ENCODE assay signal across 15 cellular contexts in genomic region chr2:219987830-219988229, GRCh38.
DNase-seq lines count a peak whose midpoint lies in the region; ATAC-seq and TF ChIP-seq lines count a peak whose summit lies in the region.
"Had no signal": no experiment of that assay in that cellular context is flagged by ENCODE, and none has a peak within 500 bp of the region (broad histone marks: within the 10 kb centered on the region; RNA-seq: fewer than 3 reads in every experiment).

No MANE protein-coding gene starts in this region.

- H3K27me3 ChIP-seq in SK-N-SH (ENCODE audit: insufficient read depth) (peaks cover 4% of the 10 kb centered on the region), thoracic aorta (replicated peaks; ENCODE audit: insufficient read depth) (no peaks in the 10 kb centered on the region)

- no peaks in the 10 kb centered on the region for H3K9me2 ChIP-seq in SK-N-SH

- H3K36me3 ChIP-seq in SK-N-SH (replicated peaks in 1 of 2; ENCODE audit: control insufficient read depth in 1 of 2, insufficient read depth in 2 of 2, low read length in 1 of 2): no peaks in the 10 kb centered on the region
- no peaks in the 10 kb centered on the region for H3K36me3 ChIP-seq in thoracic aorta

- peak; percentile 73 for ATAC-seq in thoracic aorta (ENCODE audit: insufficient number of reproducible peaks, low FRiP score, low read depth)
- no peak for ATAC-seq in HG02970 (IDR thresholded peaks at IDR 0.05; ENCODE audit: low FRiP score, unreplicated experiment)
- ATAC-seq: stimulated activated naive CD8-positive, alpha-beta T cell treated with anti-CD3 and anti-CD28 coated beads, Interleukin-15, Interleukin-2, amounts not matched to agents 100 U/mL and 50 U/mL, for 24 hours had no signal

- CTCF ChIA-PET in SK-N-SH (lab: Yijun Ruan, JAX): no interaction called here

- H3K79me2 ChIP-seq in SK-N-SH (ENCODE audit: insufficient read depth): no peaks in the 10 kb centered on the region

- H3K9me3 ChIP-seq in SK-N-SH (no peaks in the 10 kb centered on the region), thoracic aorta (no peaks in the 10 kb centered on the region)

- POLR2A ChIA-PET in SK-N-SH (lab: Yijun Ruan, JAX): no interaction called here

- H3K27ac ChIP-seq in SK-N-SH (ENCODE audit: low read depth in 2 of 2, low read length in 1 of 2) (no peak overlapping the region), thoracic aorta (no peak overlapping the region)

- no peak for TF ChIP-seq CTCF in SK-N-SH (IDR thresholded peaks at IDR 0.05)
- no peak for TF ChIP-seq CTCF in fibroblast of pulmonary artery (IDR thresholded peaks at IDR 0.05; ENCODE audit: low read length, missing control alignments)
- no peak for TF ChIP-seq CTCF in thoracic aorta (IDR thresholded peaks at IDR 0.05)

- H3K4me2 ChIP-seq in SK-N-SH: no peak overlapping the region

- no peak overlapping the region for H3K4me3 ChIP-seq in SK-N-SH (ENCODE audit: low read depth in 2 of 2, low read length in 1 of 2)
- H3K4me3 ChIP-seq in fibroblast of pulmonary artery (replicated peaks; ENCODE audit: low read depth, low read length): no peak overlapping the region
- H3K4me3 ChIP-seq in thoracic aorta: no peak overlapping the region

- TF ChIP-seq EP300 in SK-N-SH (IDR thresholded peaks at IDR 0.05; ENCODE audit: borderline replicate concordance in 1 of 2, low read depth in 1 of 2, low read length in 1 of 2): no peak

- no peaks in the 10 kb centered on the region for H4K20me1 ChIP-seq in SK-N-SH (ENCODE audit: insufficient read depth)

- no peaks in the 10 kb centered on the region for H3F3A ChIP-seq in SK-N-SH (replicated peaks; ENCODE audit: insufficient read depth)

- no peak overlapping the region for H2AFZ ChIP-seq in SK-N-SH (ENCODE audit: low read depth)

- H3K9ac ChIP-seq in SK-N-SH: no peak overlapping the region

- WGBS in SK-N-SH (ENCODE audit: low lambda C conversion rate): 42% methylated on average over 2 of the region's 2 CpGs

- no peak for TF ChIP-seq RAD21 in SK-N-SH (IDR thresholded peaks at IDR 0.05; ENCODE audit: low read length)

- H3K4me1 ChIP-seq in SK-N-SH (ENCODE audit: control insufficient read depth in 1 of 2, insufficient read depth in 2 of 2, low read depth in 1 of 2, low read length in 1 of 2) (no peaks in the 10 kb centered on the region), thoracic aorta (ENCODE audit: control insufficient read depth in 1 of 2, low read depth in 2 of 2) (peaks cover 0 to 3% of the 10 kb centered on the region in 2 donors)

- DNase-seq in NCI-H82 (lab: John Stamatoyannopoulos, UW) (peak; percentile 58), NCI-H82 treated with DMSO at 0.1 percent for 48 hours (lab: John Stamatoyannopoulos, UW; ENCODE audit: unreplicated experiment) (no peak), SK-N-SH (no peak), fibroblast of pulmonary artery (ENCODE audit: low read depth) (peak; percentile 63), thoracic aorta (ENCODE audit: low spot score) (no peak), NCI-H1092 treated with DMSO at 0.1 percent for 48 hours (lab: John Stamatoyannopoulos, UW) (no peak)
- DNase-seq in effector CD4-positive, alpha-beta T cell: no peak
- DNase-seq: 8988T; activated CD4-positive, alpha-beta T cell treated with anti-CD3 and anti-CD28 coated beads for 4 hours; activated naive CD4-positive, alpha-beta T cell treated with Interleukin-2 at 50 U/mL for 16 hours; effector CD8-positive, alpha-beta T cell; NCI-H2029 treated with DMSO at 0.1 percent for 48 hours; SHP77 treated with DMSO at 0.1 percent for 48 hours; stimulated activated naive CD8-positive, alpha-beta T cell treated with anti-CD3 and anti-CD28 coated beads, Interleukin-15, Interleukin-2, amounts not matched to agents 100 U/mL and 50 U/mL, for 24 hours had no signal

TF ChIP-seq in SK-N-SH, 30 proteins besides CTCF, POLR2A, EP300 and RAD21:
- TF ChIP-seq CHD2 (IDR thresholded peaks at IDR 0.05; ENCODE audit: low read length, partially characterized antibody): no peak
- TF ChIP-seq USF1 (IDR thresholded peaks at IDR 0.05; ENCODE audit: borderline replicate concordance, low read depth): peak; percentile 68; the same call in 1 of the 2 replicates

Comparison
In these comparisons a context has a peak if more than half of its experiments do, and no peak if none do; other contexts are left out.
1. DNase-seq: peak in NCI-H82 (single experiment) and fibroblast of pulmonary artery (single experiment); none in NCI-H82 treated with DMSO at 0.1 percent for 48 hours (single experiment), SK-N-SH (single experiment), thoracic aorta (single experiment), NCI-H1092 treated with DMSO at 0.1 percent for 48 hours (single experiment) and effector CD4-positive, alpha-beta T cell (single experiment).